In the genomic region with DNA sequence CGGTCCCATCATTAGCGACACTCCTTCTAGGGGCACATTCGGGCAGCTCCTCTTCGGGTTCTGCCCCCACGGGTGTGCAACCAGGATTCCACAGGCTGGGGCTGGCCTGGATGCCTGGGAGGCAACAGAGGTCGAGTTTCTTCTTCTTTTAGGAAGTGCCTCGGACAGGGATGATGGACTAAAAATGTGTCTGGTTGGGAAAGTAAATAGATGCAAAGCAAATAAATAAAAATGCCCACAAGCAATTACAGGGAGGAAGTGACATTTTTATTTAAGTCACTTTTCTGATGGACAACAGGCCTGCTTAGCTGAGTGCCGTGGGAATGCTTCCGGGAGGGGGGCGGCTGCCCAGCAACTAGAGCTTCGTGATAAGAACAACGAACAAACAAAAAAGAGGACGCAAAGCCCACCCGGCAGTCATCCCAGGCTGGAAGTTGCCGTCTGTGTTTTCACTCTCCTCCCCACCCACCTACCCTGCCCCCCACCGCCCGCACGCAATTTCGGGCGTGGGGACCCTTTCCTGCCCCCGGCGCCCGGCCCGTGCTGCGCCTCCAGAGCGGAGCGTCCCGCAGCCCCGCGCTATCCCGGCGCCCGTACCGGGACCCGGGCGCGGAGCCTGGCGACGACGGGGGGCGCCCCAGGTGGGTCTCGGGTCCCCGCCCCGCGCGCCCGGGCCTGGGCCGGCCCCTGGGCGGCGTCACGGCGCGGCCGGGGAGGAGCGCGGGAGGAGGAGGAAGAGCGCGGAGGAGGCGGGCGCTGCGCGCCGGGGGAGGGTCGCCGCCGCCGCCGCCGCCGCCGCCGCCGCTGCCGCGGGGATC, we compare ENCODE assay signal across 1 cellular context.
TF ChIP-seq lines count a peak whose summit lies in the region.

No MANE protein-coding gene starts in this region.

TF ChIP-seq in H1, 55 proteins besides CTCF, POLR2A, EP300 and RAD21:
- no peak for TF ChIP-seq KDM4A (IDR thresholded peaks at IDR 0.05; ENCODE audit: low read depth, low read length, severe bottlenecking)
- no peak for TF ChIP-seq KDM5A (IDR thresholded peaks at IDR 0.05; ENCODE audit: low read length)
- no peak for TF ChIP-seq POU5F1 (IDR thresholded peaks at IDR 0.05; ENCODE audit: low read depth, low read length)
- no peak for TF ChIP-seq NRF1 (IDR thresholded peaks at IDR 0.05; ENCODE audit: low read depth, low read length)
- no peak for TF ChIP-seq SIX5 (IDR thresholded peaks at IDR 0.05; ENCODE audit: low read depth, low read length)
- TF ChIP-seq NANOG (IDR thresholded peaks at IDR 0.05; ENCODE audit: insufficient read depth, low read depth, low read length, poor library complexity, severe bottlenecking), result no peak
- TF ChIP-seq ASH2L (IDR thresholded peaks at IDR 0.05; ENCODE audit: low read length), result peak; percentile 27
- TF ChIP-seq, protein P1, sequence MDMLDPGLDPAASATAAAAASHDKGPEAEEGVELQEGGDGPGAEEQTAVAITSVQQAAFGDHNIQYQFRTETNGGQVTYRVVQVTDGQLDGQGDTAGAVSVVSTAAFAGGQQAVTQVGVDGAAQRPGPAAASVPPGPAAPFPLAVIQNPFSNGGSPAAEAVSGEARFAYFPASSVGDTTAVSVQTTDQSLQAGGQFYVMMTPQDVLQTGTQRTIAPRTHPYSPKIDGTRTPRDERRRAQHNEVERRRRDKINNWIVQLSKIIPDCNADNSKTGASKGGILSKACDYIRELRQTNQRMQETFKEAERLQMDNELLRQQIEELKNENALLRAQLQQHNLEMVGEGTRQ (IDR thresholded peaks at IDR 0.05; ENCODE audit: low read length), result no peak
- TF ChIP-seq TCF12 (IDR thresholded peaks at IDR 0.05; ENCODE audit: low read depth, low read length), result no peak
- peak in 1 of 2 experiments; percentile 67; a peak in 1 of 4 replicates for TF ChIP-seq HDAC2 (IDR thresholded peaks at IDR 0.05; ENCODE audit: borderline replicate concordance in 1 of 2, low read depth in 2 of 2, low read length in 2 of 2)
- no peak for TF ChIP-seq CHD2 (IDR thresholded peaks at IDR 0.05; ENCODE audit: low read length)
- no peak for TF ChIP-seq SAP30 (IDR thresholded peaks at IDR 0.05; ENCODE audit: insufficient read depth, insufficient replicate concordance, low read length)
- no peak for TF ChIP-seq FOSL1 (IDR thresholded peaks at IDR 0.05; ENCODE audit: insufficient read depth, low read depth, low read length)
- TF ChIP-seq JUND (IDR thresholded peaks at IDR 0.05; ENCODE audit: low read length), result no peak
